Comparison of ENCODE assay signal across 13 cellular contexts in genomic region chr5:134136221-134136631, GRCh38. TPM values are rescaled to one million over a fixed set of nuclear protein-coding genes. Genes with fewer than 3 reads are reported as not detected.
A peak's percentile ranks its signal among the peaks of the same experiment; 100 is the strongest.
DNase-seq lines count a peak whose midpoint lies in the region; ATAC-seq and TF ChIP-seq lines count a peak whose summit lies in the region.
"Had no signal": no experiment of that assay in that cellular context is flagged by ENCODE, and none has a peak within 500 bp of the region (broad histone marks: within the 10 kb centered on the region; RNA-seq: fewer than 3 reads in every experiment).

No MANE protein-coding gene starts in this region.

- H3K4me1 ChIP-seq in suprapubic skin, result peaks cover 26% of the 10 kb centered on the region
- H3K4me1 ChIP-seq: pancreas had no signal

- no peaks in the 10 kb centered on the region for H3K27me3 Mint-ChIP-seq in activated naive CD4-positive, alpha-beta T cell treated with anti-CD3 and anti-CD28 coated beads for 36 hours (ENCODE audit: low read depth)

- intact Hi-C loops in activated naive CD4-positive, alpha-beta T cell treated with anti-CD3 and anti-CD28 coated beads for 36 hours (cut with micrococcal nuclease), result no loop called here
- intact Hi-C loops in left cardiac atrium (cut with DNase I), result no loop called here

- no peak for TF ChIP-seq CTCF in suprapubic skin (IDR thresholded peaks at IDR 0.05)

- no peak overlapping the region for H3K4me3 ChIP-seq in suprapubic skin
- H3K4me3 ChIP-seq: pancreas had no signal

- peaks cover 96% of the 10 kb centered on the region for H3K4me1 Mint-ChIP-seq in activated naive CD4-positive, alpha-beta T cell treated with anti-CD3 and anti-CD28 coated beads for 36 hours (ENCODE audit: low read depth)

- H3K27ac ChIP-seq in suprapubic skin, result no peak overlapping the region
- H3K27ac ChIP-seq: pancreas had no signal

- no peak for ATAC-seq in left cardiac atrium
- ATAC-seq in GM21723 (IDR thresholded peaks at IDR 0.05; ENCODE audit: unreplicated experiment), result no peak
- ATAC-seq: pancreas; stimulated activated effector memory CD8-positive, alpha-beta T cell treated with anti-CD3 and anti-CD28 coated beads, Interleukin-12 subunit alpha, Interleukin-12 subunit beta, amount 100 ng/mL, for 72 hours had no signal

- peaks cover 57% of the 10 kb centered on the region for H3K36me3 Mint-ChIP-seq in activated naive CD4-positive, alpha-beta T cell treated with anti-CD3 and anti-CD28 coated beads for 36 hours (ENCODE audit: low read depth)

- peak; percentile 6 for DNase-seq in activated naive CD4-positive, alpha-beta T cell treated with anti-CD3 and anti-CD28 coated beads for 36 hours
- no peak for DNase-seq in activated naive CD4-positive, alpha-beta T cell treated with anti-CD3 and anti-CD28 coated beads, Interleukin-2, amount 50 U/mL, for 16 hours
- DNase-seq in activated CD8-positive, alpha-beta memory T cell treated with anti-CD3 and anti-CD28 coated beads, Interleukin-2, amount 50 U/mL, for 4 hours, result peak; percentile 13
- peak; percentile 2 for DNase-seq in left cardiac atrium
- peak; percentile 39 to 44 for DNase-seq in suprapubic skin (ENCODE audit: low spot score in 2 of 2)
- no peak for DNase-seq in GM19238 (ENCODE audit: insufficient read length, low spot score)
- no peak for DNase-seq in H4 (ENCODE audit: low spot score)
- DNase-seq: activated CD4-positive, alpha-beta T cell treated with anti-CD3 and anti-CD28 coated beads, Interleukin-2, amount 50 U/mL, for 4 hours; DND-41; NCI-H2081 had no signal

- H3K27me3 ChIP-seq in suprapubic skin, result no peaks in the 10 kb centered on the region
- H3K27me3 ChIP-seq: pancreas had no signal

- no peak overlapping the region for H3K4me3 Mint-ChIP-seq in activated naive CD4-positive, alpha-beta T cell treated with anti-CD3 and anti-CD28 coated beads for 36 hours
- H3K4me3 Mint-ChIP-seq: stimulated activated effector memory CD8-positive, alpha-beta T cell treated with anti-CD3 and anti-CD28 coated beads, Interleukin-12 subunit alpha, Interleukin-12 subunit beta, amount 100 ng/mL, for 72 hours had no signal

- H3K9me3 Mint-ChIP-seq in activated naive CD4-positive, alpha-beta T cell treated with anti-CD3 and anti-CD28 coated beads for 36 hours, result no peaks in the 10 kb centered on the region
- H3K9me3 Mint-ChIP-seq: stimulated activated effector memory CD8-positive, alpha-beta T cell treated with anti-CD3 and anti-CD28 coated beads, Interleukin-12 subunit alpha, Interleukin-12 subunit beta, amount 100 ng/mL, for 72 hours had no signal

- H3K27ac Mint-ChIP-seq in activated naive CD4-positive, alpha-beta T cell treated with anti-CD3 and anti-CD28 coated beads for 36 hours, result peak overlapping the region; percentile 25
- H3K27ac Mint-ChIP-seq: stimulated activated effector memory CD8-positive, alpha-beta T cell treated with anti-CD3 and anti-CD28 coated beads, Interleukin-12 subunit alpha, Interleukin-12 subunit beta, amount 100 ng/mL, for 72 hours had no signal

- CTCF ChIA-PET in activated naive CD4-positive, alpha-beta T cell treated with anti-CD3 and anti-CD28 coated beads for 36 hours (lab: Charles Lee), result interaction anchor here (2.5 to 25.6 kb wide), 4 partner anchors 9 to 95 kb away, joined by 9 to 593 read pairs (median 236); partner anchors contain the start of gene TCF7

- no peak for TF ChIP-seq EP300 in suprapubic skin (IDR thresholded peaks at IDR 0.05)

- 42% methylated on average over 2 of the region's 2 CpGs for WGBS in suprapubic skin

- peaks cover 49% of the 10 kb centered on the region for H3K36me3 ChIP-seq in suprapubic skin

- no peaks in the 10 kb centered on the region for H3K9me3 ChIP-seq in suprapubic skin
- H3K9me3 ChIP-seq: pancreas had no signal

- TF ChIP-seq POLR2A in suprapubic skin (IDR thresholded peaks at IDR 0.05), result no peak

RNA-seq across cellular contexts. Expression of gene TCF7, which starts 21.7 kb away (rescaled TPM):
- 10 to 100 TPM; 87.9 to 92.3 TPM for total RNA-seq in activated naive CD4-positive, alpha-beta T cell treated with anti-CD3 and anti-CD28 coated beads for 36 hours
- total RNA-seq in left cardiac atrium, result 1 to 10 TPM; 2.4 to 3.3 TPM
- total RNA-seq in suprapubic skin, result 1 to 10 TPM; 2.9 to 7.2 (median 4.9) TPM
- total RNA-seq in H4 (2014; rRNA removed; shearing (Covaris generic)), result 1.5 and 2.9 TPM in 2 replicates

RNA-seq across cellular contexts. Expression of gene SKP1, which starts 40.5 kb away (rescaled TPM):
- total RNA-seq in activated naive CD4-positive, alpha-beta T cell treated with anti-CD3 and anti-CD28 coated beads for 36 hours, result 100 to 1,000 TPM; 307 to 309 TPM
- total RNA-seq in left cardiac atrium (100 to 1,000 TPM; 391 to 436 TPM), suprapubic skin (100 to 1,000 TPM; 143 to 261 (median 196) TPM)
- total RNA-seq in H4 (2014; rRNA removed; shearing (Covaris generic)), result 886 and 1,193 TPM in 2 replicates

Comparison
In these comparisons a context has a peak if more than half of its experiments do, and no peak if none do; other contexts are left out.
1. DNase-seq: peak in activated naive CD4-positive, alpha-beta T cell treated with anti-CD3 and anti-CD28 coated beads for 36 hours (single experiment), activated CD8-positive, alpha-beta memory T cell treated with anti-CD3 and anti-CD28 coated beads, Interleukin-2, amount 50 U/mL, for 4 hours (single experiment), left cardiac atrium (single experiment) and suprapubic skin (2 of 2); none in activated naive CD4-positive, alpha-beta T cell treated with anti-CD3 and anti-CD28 coated beads, Interleukin-2, amount 50 U/mL, for 16 hours (single experiment), GM19238 (single experiment) and H4 (single experiment).
2. RNA of gene TCF7, which starts 21.7 kb away (total RNA-seq): 87.9 to 92.3 TPM in activated naive CD4-positive, alpha-beta T cell treated with anti-CD3 and anti-CD28 coated beads for 36 hours; 2.9 to 7.2 TPM in suprapubic skin, 2.4 to 3.3 TPM in left cardiac atrium and 1.5 to 2.9 TPM in H4; every median in the first group is over 10 times any median in the second.